ENCODE assay signal across 17 cellular contexts in the genomic region with DNA sequence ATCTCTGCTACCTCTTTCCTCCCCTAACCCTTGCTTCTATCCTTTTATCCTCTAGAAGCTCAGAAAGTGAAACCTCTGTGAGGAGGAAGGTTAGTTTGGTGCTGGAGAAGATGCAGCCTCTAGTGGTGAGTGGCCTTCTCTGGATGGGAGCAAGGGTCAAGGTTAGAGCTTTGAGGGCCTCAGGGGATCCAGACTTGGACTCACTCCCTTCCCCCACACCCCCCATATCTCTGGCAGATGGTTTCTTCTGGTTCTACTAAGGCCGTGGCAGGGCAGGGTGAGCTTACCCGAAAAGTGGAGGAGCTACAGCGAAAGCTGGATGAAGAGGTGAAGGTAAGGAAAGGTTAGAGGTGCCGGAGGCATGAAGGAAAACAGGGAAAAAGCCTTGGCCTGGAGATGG. TPM values are rescaled to one million over a fixed set of nuclear protein-coding genes. Genes with fewer than 3 reads are reported as not detected.
DNase-seq lines count a peak whose midpoint lies in the region; ATAC-seq, FAIRE-seq and TF ChIP-seq lines count a peak whose summit lies in the region.
"Had no signal": no experiment of that assay in that cellular context is flagged by ENCODE, and none has a peak within 500 bp of the region (broad histone marks: within the 10 kb centered on the region; RNA-seq: fewer than 3 reads in every experiment).

No MANE protein-coding gene starts in this region.

- WGBS in HepG2 (ENCODE audit: low lambda C conversion rate): 79% methylated on average over 4 of the region's 4 CpGs
- WGBS in upper lobe of left lung, 2 donors: 88 to 98% methylated on average over 4 of the region's 4 CpGs

- intact Hi-C loops in HepG2 (cut with micrococcal nuclease; ENCODE audit: unreplicated experiment): no loop called here

- no peak; a peak in 1 of 4 replicates for TF ChIP-seq EP300 in HepG2 (IDR thresholded peaks at IDR 0.05; ENCODE audit: low read depth in 2 of 2, low read length in 2 of 2)
- no peak for TF ChIP-seq EP300 in HepG2 (CRISPR knock-in tag; IDR thresholded peaks at IDR 0.05; ENCODE audit: borderline replicate concordance)
- no peak for TF ChIP-seq EP300 in upper lobe of left lung (IDR thresholded peaks at IDR 0.05)

- BruUV-seq in HepG2 (replicated peaks; lab: Mats Ljungman, UMichigan): no TSS peak

- no peaks in the 10 kb centered on the region for H4K20me1 ChIP-seq in OCI-LY3 (ENCODE audit: insufficient read depth, low read length)
- no peaks in the 10 kb centered on the region for H4K20me1 ChIP-seq in HepG2 (ENCODE audit: insufficient read depth, low read length)

- no peak for DNase-seq in HepG2 (ENCODE audit: low spot score)
- no peak for DNase-seq in upper lobe of left lung
- DNase-seq in activated CD4-positive, alpha-beta T cell treated with anti-CD3 and anti-CD28 coated beads, Interleukin-2, amount 50 U/mL, for 4 hours: no peak
- DNase-seq in LoVo (ENCODE audit: low spot score): no peak
- no peak for DNase-seq in activated CD4-positive, alpha-beta T cell treated with anti-CD3 and anti-CD28 coated beads for 48 hours
- DNase-seq: activated CD4-positive, alpha-beta T cell treated with anti-CD3 and anti-CD28 coated beads, Interleukin-2, amount 10 ng/mL, durations not matched to agents 7 days and 5 days; activated T-cell treated with anti-CD3 and anti-CD28 coated beads, Interleukin-2, amount 50 U/mL, for 24 hours; C1 segment of cervical spinal cord; DMS 273 treated with DMSO at 0.1 percent for 48 hours; KG1; NCI-H1417 treated with DMSO at 0.1 percent for 48 hours; SIG-M5; stimulated activated CD4-positive, alpha-beta T cell treated with anti-CD3 and anti-CD28 coated beads, Interleukin-4, amount 100 ng/mL, for 4 hours had no signal

- no peak for TF ChIP-seq RAD21 in HepG2 (CRISPR knock-in tag; IDR thresholded peaks at IDR 0.05)

- in situ Hi-C loops in HepG2 (cut with HindIII; ENCODE audit: extremely low pct_ligation_motif_present, low pct_unique_long_range_greater_than_20kb): no loop called here

- H3K4me1 ChIP-seq in OCI-LY3 (ENCODE audit: low read length): no peaks in the 10 kb centered on the region
- peaks cover 24% of the 10 kb centered on the region for H3K4me1 ChIP-seq in HepG2 (ENCODE audit: insufficient read depth, low read length)
- peaks cover 0 to 14% (median 3%) of the 10 kb centered on the region in 4 donors for H3K4me1 ChIP-seq in upper lobe of left lung

- H3K9ac ChIP-seq in OCI-LY3 (ENCODE audit: low read length) (no peak overlapping the region), HepG2 (ENCODE audit: insufficient read depth, low read depth, low read length) (no peak overlapping the region)

- H3K36me3 ChIP-seq in OCI-LY3 (replicated peaks; ENCODE audit: low read depth, low read length): no peaks in the 10 kb centered on the region
- H3K36me3 ChIP-seq in HepG2 (replicated peaks in 1 of 2; ENCODE audit: control insufficient read depth in 1 of 2, insufficient read depth in 2 of 2, low read length in 2 of 2): no peaks in the 10 kb centered on the region; a peak in 1 of 5 replicates
- peaks cover 0 to 14% (median 6%) of the 10 kb centered on the region in 4 donors for H3K36me3 ChIP-seq in upper lobe of left lung

- ATAC-seq in HepG2 (peak; percentile 27; the same call in 1 of the 3 replicates), upper lobe of left lung (ENCODE audit: low FRiP score in 2 of 2) (no peak)

- FAIRE-seq in HepG2 (lab: Jason Lieb, UNC): no peak
- FAIRE-seq: bronchial epithelial cell had no signal

- H3K79me2 ChIP-seq in OCI-LY3 (ENCODE audit: low read length) (no peaks in the 10 kb centered on the region), HepG2 (ENCODE audit: insufficient read depth, low read length) (no peaks in the 10 kb centered on the region)

- no peak for TF ChIP-seq POLR2A in HepG2 (IDR thresholded peaks at IDR 0.05; ENCODE audit: insufficient read depth in 1 of 2, low read depth in 2 of 2, low read length in 2 of 2)
- TF ChIP-seq POLR2A in upper lobe of left lung (IDR thresholded peaks at IDR 0.05): no peak

- H3K4me3 ChIP-seq in GM12875 (ENCODE audit: low read depth, low read length): no peak overlapping the region
- no peak overlapping the region for H3K4me3 ChIP-seq in OCI-LY3 (ENCODE audit: low read length)
- H3K4me3 ChIP-seq in HepG2 (replicated peaks in 1 of 3; ENCODE audit: insufficient read depth in 1 of 3, low read depth in 2 of 3, low read length in 3 of 3): no peak overlapping the region
- no peak overlapping the region for H3K4me3 ChIP-seq in upper lobe of left lung
- H3K4me3 ChIP-seq: skin epidermis had no signal

- no peaks in the 10 kb centered on the region for H3K27me3 ChIP-seq in OCI-LY3 (ENCODE audit: low read depth, low read length)
- H3K27me3 ChIP-seq in HepG2 (ENCODE audit: control insufficient read depth in 1 of 2, insufficient read depth in 2 of 2, low read length in 2 of 2): no peaks in the 10 kb centered on the region
- H3K27me3 ChIP-seq in upper lobe of left lung: no peaks in the 10 kb centered on the region

- H3K27ac ChIP-seq in OCI-LY3 (ENCODE audit: low read length) (no peak overlapping the region), HepG2 (ENCODE audit: extremely low read length, insufficient read depth, low read length) (no peak overlapping the region), upper lobe of left lung (peak overlapping the region; percentile 40 to 50 (median 48))
- H3K27ac ChIP-seq: skin epidermis had no signal

- H3K9me3 ChIP-seq in OCI-LY3 (ENCODE audit: insufficient read depth, low read length) (no peaks in the 10 kb centered on the region), HepG2 (ENCODE audit: low read length) (no peaks in the 10 kb centered on the region), upper lobe of left lung (no peaks in the 10 kb centered on the region)

- POLR2A ChIA-PET in HepG2 (lab: Yijun Ruan, JAX): interaction anchor here (0.6 to 3.8 kb wide), 3 partner anchors 10 to 61 kb away, joined by 3 to 14 read pairs (median 3); a partner anchor contains a TSS

- no peak overlapping the region for H2AFZ ChIP-seq in OCI-LY3 (ENCODE audit: low read depth, low read length)
- H2AFZ ChIP-seq in HepG2 (ENCODE audit: low read length): no peak overlapping the region

- CTCF ChIA-PET in HepG2 (lab: Yijun Ruan, JAX; ENCODE audit: low intra/inter-chr PET ratio, low total read pairs): no interaction called here

- TF ChIP-seq CTCF in GM12875 (IDR thresholded peaks at IDR 0.05; ENCODE audit: borderline replicate concordance, insufficient read depth, low read depth, low read length) (peak; percentile 25; the same call in 1 of the 2 replicates), OCI-LY3 (IDR thresholded peaks at IDR 0.05; ENCODE audit: low read depth, low read length) (peak; percentile 41), HepG2 (CRISPR knock-in tag; IDR thresholded peaks at IDR 0.05) (peak; percentile 32; the same call in 1 of the 2 replicates), upper lobe of left lung (IDR thresholded peaks at IDR 0.05) (no peak)

- H3K4me2 ChIP-seq in OCI-LY3 (ENCODE audit: low read length) (no peak overlapping the region), HepG2 (ENCODE audit: low read depth, low read length) (0 out of 2 replicates have a peak overlapping the region, but pooled peaks have one; percentile 23)

RNA-seq across cellular contexts. Expression of a gene that starts 9.2 kb away (rescaled TPM):
- total RNA-seq in HepG2 (2016; rRNA removed; fragmentation: Illumina TruSeq; extraction: Trizol) (0.24 and 0.75 TPM in 2 replicates), upper lobe of left lung (100 to 1,000 TPM in 3 of 6 donors, 10 to 100 TPM in 3; 51.6 to 223 (median 99.2) TPM)
- total RNA-seq in HepG2 (2016; cell fraction: cytosol; rRNA removed; fragmentation: Illumina TruSeq; extraction: Trizol; ENCODE audit: low read depth): 0.20 and 0.88 TPM in 2 replicates
- total RNA-seq in HepG2 (2016; cell fraction: insoluble cytoplasmic fraction; rRNA removed; fragmentation: Illumina TruSeq; extraction: Trizol): 0.10 and 0.67 TPM in 2 replicates
- 0.19 and 0.28 TPM in 2 replicates for total RNA-seq in HepG2 (2016; cell fraction: membrane; rRNA removed; fragmentation: Illumina TruSeq; extraction: Trizol)
- total RNA-seq in HepG2 (2016; cell fraction: nucleus; rRNA removed; fragmentation: Illumina TruSeq; extraction: Trizol): 1.3 and 1.6 TPM in 2 replicates
- polyA plus RNA-seq in HepG2 (2011; rRNA removed): 0.81 and 1.1 TPM in 2 replicates
- 0.18 and 0.21 TPM in 2 replicates for polyA plus RNA-seq in HepG2 (2011; cell fraction: cytosol; rRNA removed)
- polyA plus RNA-seq in HepG2 (2011; cell fraction: nucleus; rRNA removed): 3.8 TPM in 2 replicates
- polyA plus RNA-seq in HepG2 (2012): 1.7 and 3.2 TPM in 2 replicates
- 0.03 TPM in 1 of 2 replicates, not detected in the other for polyA plus RNA-seq in HepG2 (2016; cell fraction: cytosol; fragmentation: Illumina TruSeq; extraction: Trizol; ENCODE audit: low read depth)
- 0.27 and 0.43 TPM in 2 replicates for polyA plus RNA-seq in HepG2 (2016; cell fraction: insoluble cytoplasmic fraction; fragmentation: Illumina TruSeq; extraction: Trizol; ENCODE audit: low read depth)
- polyA plus RNA-seq in HepG2 (2016; cell fraction: membrane; fragmentation: Illumina TruSeq; extraction: Trizol; ENCODE audit: low read depth): 0.03 and 0.10 TPM in 2 replicates
- polyA plus RNA-seq in HepG2 (2016; cell fraction: nucleus; fragmentation: Illumina TruSeq; extraction: Trizol; ENCODE audit: insufficient read depth, low read depth): 2.3 and 2.8 TPM in 2 replicates
- polyA minus RNA-seq in HepG2 (2011; rRNA and poly(A)+ RNA removed; ENCODE audit: low replicate concordance): 0.63 and 2.7 TPM in 2 replicates
- polyA minus RNA-seq in HepG2 (2011; cell fraction: cytosol; rRNA and poly(A)+ RNA removed): 0.70 TPM in 1 of 2 replicates, not detected in the other
- 2.7 and 3.9 TPM in 2 replicates for polyA minus RNA-seq in HepG2 (2011; cell fraction: nucleus; rRNA and poly(A)+ RNA removed)

RNA-seq across cellular contexts. Expression of a gene that starts 19.8 kb away (rescaled TPM):
- total RNA-seq in HepG2 (2016; rRNA removed; fragmentation: Illumina TruSeq; extraction: Trizol): 7.3 and 7.7 TPM in 2 replicates
- 0.51 and 1.2 TPM in 2 replicates for total RNA-seq in HepG2 (2016; cell fraction: cytosol; rRNA removed; fragmentation: Illumina TruSeq; extraction: Trizol; ENCODE audit: low read depth)
- 6.6 and 6.9 TPM in 2 replicates for total RNA-seq in HepG2 (2016; cell fraction: insoluble cytoplasmic fraction; rRNA removed; fragmentation: Illumina TruSeq; extraction: Trizol)
- total RNA-seq in HepG2 (2016; cell fraction: membrane; rRNA removed; fragmentation: Illumina TruSeq; extraction: Trizol): 2.6 and 3.1 TPM in 2 replicates
- total RNA-seq in HepG2 (2016; cell fraction: nucleus; rRNA removed; fragmentation: Illumina TruSeq; extraction: Trizol): 5.0 and 5.2 TPM in 2 replicates
- 6.4 and 6.7 TPM in 2 replicates for polyA plus RNA-seq in HepG2 (2011; rRNA removed)
- 4.2 and 5.5 TPM in 2 replicates for polyA plus RNA-seq in HepG2 (2011; cell fraction: cytosol; rRNA removed)
- polyA plus RNA-seq in HepG2 (2011; cell fraction: nucleus; rRNA removed): 6.5 and 8.6 TPM in 2 replicates
- 5.2 and 6.2 TPM in 2 replicates for polyA plus RNA-seq in HepG2 (2012)
- 0.33 and 0.35 TPM in 2 replicates for polyA plus RNA-seq in HepG2 (2016; cell fraction: cytosol; fragmentation: Illumina TruSeq; extraction: Trizol; ENCODE audit: low read depth)
- polyA plus RNA-seq in HepG2 (2016; cell fraction: insoluble cytoplasmic fraction; fragmentation: Illumina TruSeq; extraction: Trizol; ENCODE audit: low read depth): 5.0 and 5.6 TPM in 2 replicates
- polyA plus RNA-seq in HepG2 (2016; cell fraction: membrane; fragmentation: Illumina TruSeq; extraction: Trizol; ENCODE audit: low read depth): 1.1 TPM in 2 replicates
- polyA plus RNA-seq in HepG2 (2016; cell fraction: nucleus; fragmentation: Illumina TruSeq; extraction: Trizol; ENCODE audit: insufficient read depth, low read depth): 7.7 and 10.7 TPM in 2 replicates
- polyA minus RNA-seq in HepG2 (2011; rRNA and poly(A)+ RNA removed; ENCODE audit: low replicate concordance): 6.3 and 18.3 TPM in 2 replicates
- 3.2 and 3.9 TPM in 2 replicates for polyA minus RNA-seq in HepG2 (2011; cell fraction: cytosol; rRNA and poly(A)+ RNA removed)
- polyA minus RNA-seq in HepG2 (2011; cell fraction: nucleus; rRNA and poly(A)+ RNA removed): 6.3 and 7.5 TPM in 2 replicates
- total RNA-seq in upper lobe of left lung: 10 to 100 TPM in 5 of 6 donors, 1 to 10 TPM in 1; 9.9 to 18.1 (median 12.5) TPM

Comparison
In these comparisons a context has a peak if more than half of its experiments do, and no peak if none do; other contexts are left out.
1. CTCF ChIP-seq: peak in GM12875 (single experiment), OCI-LY3 (single experiment) and HepG2 (single experiment); none in upper lobe of left lung (0 of 6).
2. H3K27ac ChIP-seq: peak in upper lobe of left lung (4 of 4); none in OCI-LY3 (single experiment) and HepG2 (single experiment).
3. RNA of a gene that starts 9.2 kb away (total RNA-seq): 51.6 to 223 TPM in upper lobe of left lung; 0.10 to 1.6 TPM in HepG2; every median in the first group is over 10 times any median in the second.